Comparison of ENCODE assay signal across 10 cellular contexts in genomic region chrX:150508461-150509367, GRCh38. TPM values are rescaled to one million over a fixed set of nuclear protein-coding genes. Genes with fewer than 3 reads are reported as not detected.
DNase-seq lines count a peak whose midpoint lies in the region; ATAC-seq and TF ChIP-seq lines count a peak whose summit lies in the region.
"Had no signal": no experiment of that assay in that cellular context is flagged by ENCODE, and none has a peak within 500 bp of the region (broad histone marks: within the 10 kb centered on the region; RNA-seq: fewer than 3 reads in every experiment).

No MANE protein-coding gene starts in this region.

- intact Hi-C loops in gastrocnemius medialis (cut with DNase I; ENCODE audit: low total_unique reads), result no loop called here

- peak overlapping the region; percentile 53 for H3K27ac ChIP-seq in caudate nucleus (ENCODE audit: low read depth, low read length)
- peak overlapping the region in 3 of 4 donors; percentile 37 to 57 (median 54) for H3K27ac ChIP-seq in gastrocnemius medialis
- H3K27ac ChIP-seq: epithelial cell of prostate had no signal

- H3K36me3 ChIP-seq in H7 (replicated peaks; ENCODE audit: control insufficient read depth, insufficient read depth, low read length), result no peaks in the 10 kb centered on the region
- H3K36me3 ChIP-seq in gastrocnemius medialis, result no peaks in the 10 kb centered on the region

- H3K4me3 ChIP-seq in H7 (ENCODE audit: insufficient read depth, low read depth, low read length), result no peak overlapping the region
- H3K4me3 ChIP-seq in gastrocnemius medialis, result no peak overlapping the region

- no peaks in the 10 kb centered on the region for H3K9me3 ChIP-seq in gastrocnemius medialis

- DNase-seq in H7 (peak; percentile 75), caudate nucleus (lab: John Stamatoyannopoulos, UW) (peak in 60 of 61 donors; percentile 3 to 73 (median 44)), iPS-NIHi11 (ENCODE audit: low spot score) (peak; percentile 50), gastrocnemius medialis (peak in 1 of 2 donors; percentile 19), NCI-H82 treated with DMSO at 0.1 percent for 48 hours (lab: John Stamatoyannopoulos, UW; ENCODE audit: unreplicated experiment) (no peak), dedifferentiated amniotic fluid mesenchymal stem cell (ENCODE audit: extremely low spot score) (no peak), NCI-H146 (lab: John Stamatoyannopoulos, UW) (no peak), GM13977 (ENCODE audit: low spot score) (no peak)
- DNase-seq: SHP77 had no signal

- peak; percentile 39 to 64 for ATAC-seq in gastrocnemius medialis

- H3K27me3 ChIP-seq in H7 (ENCODE audit: control insufficient read depth, insufficient read depth, low read length), result no peaks in the 10 kb centered on the region
- H3K27me3 ChIP-seq in gastrocnemius medialis, result no peaks in the 10 kb centered on the region

- TF ChIP-seq CTCF in gastrocnemius medialis (IDR thresholded peaks at IDR 0.05 in 4 of 5, conservative IDR thresholded peaks at IDR 0.05 in 1 of 5), result no peak
- no peak for TF ChIP-seq CTCF in GM13977 (IDR thresholded peaks at IDR 0.05; ENCODE audit: extremely low read depth, insufficient read depth, missing control alignments)

- H3K4me1 ChIP-seq in gastrocnemius medialis, result peaks cover 0 to 11% of the 10 kb centered on the region in 2 donors

- no peak for TF ChIP-seq POLR2A in gastrocnemius medialis (IDR thresholded peaks at IDR 0.05)

- in situ Hi-C loops in gastrocnemius medialis (cut with MboI; ENCODE audit: low sequenced_read_pairs in 4 of 4), result no loop called here
- in situ Hi-C loops in GM13977 (cut with MboI; ENCODE audit: low pct_unique_long_range_greater_than_20kb, low sequenced_read_pairs, unreplicated experiment), result no loop called here

RNA-seq across cellular contexts. Expression of gene MTM1, which starts 59.7 kb away (rescaled TPM):
- 15.9 and 22.4 TPM in 2 replicates for total RNA-seq in H7 (2014; rRNA removed; shearing (Covaris generic))
- total RNA-seq in gastrocnemius medialis, result 10 to 100 TPM in 3 of 4 donors, 1 to 10 TPM in 1; 6.3 to 18.1 (median 11.5) TPM

Comparison
In these comparisons a context has a peak if more than half of its experiments do, and no peak if none do; other contexts are left out.
1. DNase-seq: peak in H7 (single experiment), caudate nucleus (60 of 61) and iPS-NIHi11 (single experiment); none in NCI-H82 treated with DMSO at 0.1 percent for 48 hours (single experiment), dedifferentiated amniotic fluid mesenchymal stem cell (single experiment), NCI-H146 (single experiment) and GM13977 (single experiment).